Comparison of ENCODE assay signal across 9 cellular contexts in the genomic region with DNA sequence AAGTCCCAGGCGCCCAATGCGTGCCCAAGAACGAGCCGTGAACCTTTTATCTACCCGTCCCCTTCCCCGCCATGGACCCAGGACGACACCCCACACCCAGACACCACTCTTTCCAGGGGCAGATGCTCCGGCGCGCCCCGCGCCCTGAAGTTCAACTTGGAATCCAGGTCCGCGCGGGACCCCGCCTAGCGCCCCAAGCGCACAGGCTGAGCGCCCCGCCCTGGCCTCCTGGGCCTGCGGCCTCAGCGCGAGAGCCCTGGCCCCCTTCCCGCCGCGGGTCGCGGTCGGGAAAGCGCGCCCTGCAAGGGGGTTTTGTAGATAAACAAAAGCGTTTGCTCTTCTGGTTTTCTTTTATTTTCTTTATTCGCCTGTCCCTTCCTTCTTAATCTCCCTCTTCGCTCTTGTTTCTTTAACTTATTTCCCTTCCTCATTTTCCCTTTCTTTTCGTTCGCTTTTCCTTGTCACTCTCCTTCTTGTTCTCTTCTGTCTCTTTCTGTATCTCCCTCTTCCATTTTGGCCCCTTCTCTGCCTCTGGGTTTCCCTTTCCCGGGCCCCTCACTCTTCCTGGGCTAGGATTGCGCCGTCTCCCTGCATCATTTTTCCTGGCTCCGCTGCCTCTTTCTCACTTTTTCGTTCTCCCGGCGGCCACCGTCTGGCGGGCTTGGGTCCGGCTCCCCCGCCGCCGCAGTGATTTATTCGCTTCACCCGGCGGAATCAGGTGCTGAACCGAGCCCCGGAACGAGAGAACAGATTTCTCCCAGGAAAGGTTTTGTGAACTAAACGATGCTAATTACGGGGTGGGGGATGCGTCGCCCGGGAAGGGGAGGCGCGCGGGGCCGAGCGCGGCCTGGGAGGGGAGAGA. TPM values are rescaled to one million over a fixed set of nuclear protein-coding genes. Genes with fewer than 3 reads are reported as not detected.
DNase-seq lines count a peak whose midpoint lies in the region; ATAC-seq and TF ChIP-seq lines count a peak whose summit lies in the region.
"Had no signal": no experiment of that assay in that cellular context is flagged by ENCODE, and none has a peak within 500 bp of the region (broad histone marks: within the 10 kb centered on the region; RNA-seq: fewer than 3 reads in every experiment).

No MANE protein-coding gene starts in this region.

- TF ChIP-seq POLR2A in gastroesophageal sphincter (IDR thresholded peaks at IDR 0.05), result no peak

- H3K9ac ChIP-seq in colonic mucosa (ENCODE audit: low read depth in 2 of 2, low read length in 2 of 2), result no peak overlapping the region

- peak overlapping the region in 1 of 10 donors; percentile 69 for H3K27ac Mint-ChIP-seq in naive thymus-derived CD8-positive, alpha-beta T cell

- H2AFZ ChIP-seq in ACC112 (ENCODE audit: low read length, unreplicated experiment), result no peak overlapping the region

- H3K4me1 Mint-ChIP-seq in naive thymus-derived CD8-positive, alpha-beta T cell, result peaks cover 16 to 37% (median 34%) of the 10 kb centered on the region in 4 donors

- no peaks in the 10 kb centered on the region for H3K9me3 Mint-ChIP-seq in naive thymus-derived CD8-positive, alpha-beta T cell

- POLR2A ChIA-PET in HEK293 (lab: Yijun Ruan, JAX), result no interaction called here
- POLR2A ChIA-PET in naive thymus-derived CD8-positive, alpha-beta T cell (lab: Charles Lee), result no interaction called here

- intact Hi-C loops in colonic mucosa (cut with DNase I), result no loop called here

- H3K4me1 ChIP-seq in ACC112 (ENCODE audit: control insufficient read depth, insufficient read depth, low read length, unreplicated experiment), result peaks cover 4% of the 10 kb centered on the region
- H3K4me1 ChIP-seq in HEK293 (ENCODE audit: control insufficient read depth, insufficient read depth, low read length), result peaks cover 5% of the 10 kb centered on the region; the same call in 1 of the 2 replicates
- H3K4me1 ChIP-seq in colonic mucosa, result peaks cover 9% of the 10 kb centered on the region
- peaks cover 0 to 30% (median 24%) of the 10 kb centered on the region in 3 donors for H3K4me1 ChIP-seq in gastroesophageal sphincter

- CTCF ChIA-PET in HEK293 (lab: Yijun Ruan, JAX), result interaction anchor here (0.6 to 4.0 kb wide), 3 partner anchors 14 to 90 kb away, joined by 3 to 37 read pairs (median 4); partner anchors contain the start of gene PAX2

- WGBS in gastroesophageal sphincter (ENCODE audit: low coverage in 1 of 2), 2 donors, result 3 to 4% methylated on average over 5 to 23 of the region's 66 CpGs

- DNase-seq in colonic mucosa, result no peak
- DNase-seq in naive thymus-derived CD8-positive, alpha-beta T cell, result peak in 1 of 10 donors; percentile 40
- DNase-seq in NOMO-1 treated with dmso at 0.1 percent for 144 hours (lab: John Stamatoyannopoulos, UW; ENCODE audit: unreplicated experiment), result no peak
- no peak for DNase-seq in HUDEP-2 (lab: John Stamatoyannopoulos, UW; ENCODE audit: unreplicated experiment in 76 of 76)

- H3K9me3 ChIP-seq in HEK293 (ENCODE audit: control insufficient read depth, insufficient read depth, low read depth, low read length) (no peaks in the 10 kb centered on the region), colonic mucosa (no peaks in the 10 kb centered on the region), gastroesophageal sphincter (no peaks in the 10 kb centered on the region)

- H3K79me2 ChIP-seq in ACC112 (ENCODE audit: control insufficient read depth, insufficient read depth, low read length, unreplicated experiment), result no peaks in the 10 kb centered on the region

- peaks cover 92% of the 10 kb centered on the region for H3K27me3 ChIP-seq in ACC112 (ENCODE audit: insufficient read depth, low read length)
- H3K27me3 ChIP-seq in colonic mucosa, result peaks cover 94% of the 10 kb centered on the region
- peaks cover 100% of the 10 kb centered on the region for H3K27me3 ChIP-seq in gastroesophageal sphincter

- H3K4me3 Mint-ChIP-seq in naive thymus-derived CD8-positive, alpha-beta T cell, result peak overlapping the region; percentile 51 to 84 (median 76)

- H3K27me3 Mint-ChIP-seq in naive thymus-derived CD8-positive, alpha-beta T cell, result peaks cover 58 to 100% (median 87%) of the 10 kb centered on the region in 5 donors

- no peak overlapping the region for H3K27ac ChIP-seq in ACC112 (ENCODE audit: low read depth, low read length)
- H3K27ac ChIP-seq in HEK293 (ENCODE audit: extremely low read depth, low read depth, low read length), result no peak overlapping the region
- H3K27ac ChIP-seq in colonic mucosa, result no peak overlapping the region
- no peak overlapping the region for H3K27ac ChIP-seq in gastroesophageal sphincter
- H3K27ac ChIP-seq: brain microvascular endothelial cell had no signal

- 0 out of 2 replicates have a peak, but pooled peaks have one; percentile 6 for TF ChIP-seq CTCF in HEK293 (tag by site-specific recombination; IDR thresholded peaks at IDR 0.05)
- TF ChIP-seq CTCF in colonic mucosa (IDR thresholded peaks at IDR 0.05), result no peak
- TF ChIP-seq CTCF in gastroesophageal sphincter (IDR thresholded peaks at IDR 0.05), result no peak

- no peak for ATAC-seq in naive thymus-derived CD8-positive, alpha-beta T cell
- ATAC-seq in gastroesophageal sphincter (no peak), GM18517 (IDR thresholded peaks at IDR 0.05; ENCODE audit: unreplicated experiment) (no peak)

- H3K4me3 ChIP-seq in ACC112 (ENCODE audit: low read depth, low read length), result peak overlapping the region; percentile 63
- H3K4me3 ChIP-seq in HEK293 (ENCODE audit: low read depth, low read length), result peak overlapping the region; percentile 24
- H3K4me3 ChIP-seq in colonic mucosa, result peak overlapping the region; percentile 0
- H3K4me3 ChIP-seq in gastroesophageal sphincter, result peak overlapping the region in 1 of 2 donors; percentile 26

- no peaks in the 10 kb centered on the region for H3K36me3 ChIP-seq in ACC112 (ENCODE audit: insufficient read depth, low read length)
- H3K36me3 ChIP-seq in HEK293 (ENCODE audit: control insufficient read depth in 2 of 2, insufficient read depth in 1 of 2, low read length in 2 of 2), result no peaks in the 10 kb centered on the region
- H3K36me3 ChIP-seq in colonic mucosa, result no peaks in the 10 kb centered on the region
- no peaks in the 10 kb centered on the region for H3K36me3 ChIP-seq in gastroesophageal sphincter
- H3K36me3 ChIP-seq: brain microvascular endothelial cell had no signal

- peaks cover 0 to 5% (median 0%) of the 10 kb centered on the region in 3 donors for H3K36me3 Mint-ChIP-seq in naive thymus-derived CD8-positive, alpha-beta T cell

- TF ChIP-seq EP300 in gastroesophageal sphincter (IDR thresholded peaks at IDR 0.05), result no peak

TF ChIP-seq in HEK293, 187 proteins besides CTCF, POLR2A, EP300 and RAD21 (continues in another document):
- peak; percentile 50 for TF ChIP-seq ZBTB17 (tag by site-specific recombination; IDR thresholded peaks at IDR 0.05)
- 0 out of 2 replicates have a peak, but pooled peaks have one; percentile 6 for TF ChIP-seq SP3 (tag by site-specific recombination; IDR thresholded peaks at IDR 0.05)
- TF ChIP-seq ZNF335 (tag by site-specific recombination; conservative IDR thresholded peaks at IDR 0.05), result peak; percentile 99
- TF ChIP-seq ZNF248 (tag by site-specific recombination; IDR thresholded peaks at IDR 0.05), result no peak
- TF ChIP-seq ZBTB20 (tag by site-specific recombination; IDR thresholded peaks at IDR 0.05), result peak; percentile 97
- 0 out of 2 replicates have a peak, but pooled peaks have one; percentile 37 for TF ChIP-seq ZNF624 (tag by site-specific recombination; IDR thresholded peaks at IDR 0.05)
- TF ChIP-seq ZNF2 (tag by site-specific recombination; IDR thresholded peaks at IDR 0.05), result 0 out of 2 replicates have a peak, but pooled peaks have one; percentile 18
- TF ChIP-seq ZFP69B (tag by site-specific recombination; IDR thresholded peaks at IDR 0.05), result peak; percentile 30; the same call in 1 of the 2 replicates
- no peak for TF ChIP-seq RBAK (tag by site-specific recombination; IDR thresholded peaks at IDR 0.05)
- peak; percentile 48; the same call in 1 of the 2 replicates for TF ChIP-seq ZSCAN23 (tag by site-specific recombination; IDR thresholded peaks at IDR 0.05)
- peak; percentile 99 for TF ChIP-seq PRDM1 (tag by site-specific recombination; IDR thresholded peaks at IDR 0.05)
- TF ChIP-seq ZNF791 (tag by site-specific recombination; IDR thresholded peaks at IDR 0.05), result no peak
- TF ChIP-seq, protein P1, sequence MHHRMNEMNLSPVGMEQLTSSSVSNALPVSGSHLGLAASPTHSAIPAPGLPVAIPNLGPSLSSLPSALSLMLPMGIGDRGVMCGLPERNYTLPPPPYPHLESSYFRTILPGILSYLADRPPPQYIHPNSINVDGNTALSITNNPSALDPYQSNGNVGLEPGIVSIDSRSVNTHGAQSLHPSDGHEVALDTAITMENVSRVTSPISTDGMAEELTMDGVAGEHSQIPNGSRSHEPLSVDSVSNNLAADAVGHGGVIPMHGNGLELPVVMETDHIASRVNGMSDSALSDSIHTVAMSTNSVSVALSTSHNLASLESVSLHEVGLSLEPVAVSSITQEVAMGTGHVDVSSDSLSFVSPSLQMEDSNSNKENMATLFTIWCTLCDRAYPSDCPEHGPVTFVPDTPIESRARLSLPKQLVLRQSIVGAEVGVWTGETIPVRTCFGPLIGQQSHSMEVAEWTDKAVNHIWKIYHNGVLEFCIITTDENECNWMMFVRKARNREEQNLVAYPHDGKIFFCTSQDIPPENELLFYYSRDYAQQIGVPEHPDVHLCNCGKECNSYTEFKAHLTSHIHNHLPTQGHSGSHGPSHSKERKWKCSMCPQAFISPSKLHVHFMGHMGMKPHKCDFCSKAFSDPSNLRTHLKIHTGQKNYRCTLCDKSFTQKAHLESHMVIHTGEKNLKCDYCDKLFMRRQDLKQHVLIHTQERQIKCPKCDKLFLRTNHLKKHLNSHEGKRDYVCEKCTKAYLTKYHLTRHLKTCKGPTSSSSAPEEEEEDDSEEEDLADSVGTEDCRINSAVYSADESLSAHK (tag by site-specific recombination; IDR thresholded peaks at IDR 0.05), result 0 out of 2 replicates have a peak, but pooled peaks have one; percentile 25
- peak; percentile 73 for TF ChIP-seq ZNF76 (tag by site-specific recombination; IDR thresholded peaks at IDR 0.05; ENCODE audit: borderline replicate concordance, low read depth)
- no peak for TF ChIP-seq ZFP41 (tag by site-specific recombination; IDR thresholded peaks at IDR 0.05; ENCODE audit: borderline replicate concordance)
- no peak for TF ChIP-seq ZNF19 (tag by site-specific recombination; IDR thresholded peaks at IDR 0.05; ENCODE audit: low read depth)
- TF ChIP-seq SP7 (tag by site-specific recombination; IDR thresholded peaks at IDR 0.05), result peak; percentile 22; the same call in 1 of the 2 replicates
- 0 out of 2 replicates have a peak, but pooled peaks have one; percentile 11 for TF ChIP-seq ZNF10 (tag by site-specific recombination; IDR thresholded peaks at IDR 0.05)

RNA-seq across cellular contexts. Expression of gene PAX2, which starts 15.3 kb away (rescaled TPM):
- under 1 TPM in 1 of 2 donors, not detected in 1; 0.15 TPM for total RNA-seq in colonic mucosa
- not detected for total RNA-seq in naive thymus-derived CD8-positive, alpha-beta T cell
- not detected for polyA plus RNA-seq in naive thymus-derived CD8-positive, alpha-beta T cell
- total RNA-seq in gastroesophageal sphincter, result not detected
